22 cellular contexts compared by ENCODE assay signal in the genomic region with DNA sequence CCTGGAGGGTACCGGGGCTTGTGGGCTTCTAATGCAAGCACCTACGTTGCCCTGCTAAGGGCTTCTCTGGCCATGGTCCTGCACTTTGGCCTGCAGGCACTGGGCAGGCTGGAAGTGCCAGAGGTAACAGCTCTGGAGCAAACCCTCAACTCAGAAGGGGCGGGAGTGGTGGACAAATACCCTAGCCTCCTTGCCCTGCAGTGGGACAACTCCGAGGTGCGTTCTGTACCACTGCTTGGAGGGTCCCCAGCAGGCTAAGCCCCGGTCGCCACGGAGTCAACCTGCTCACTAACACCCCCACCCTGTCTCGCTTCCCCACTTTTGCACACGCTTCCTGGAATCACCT. TPM values are rescaled to one million over a fixed set of nuclear protein-coding genes. Genes with fewer than 3 reads are reported as not detected.
DNase-seq lines count a peak whose midpoint lies in the region; ATAC-seq and TF ChIP-seq lines count a peak whose summit lies in the region.
"Had no signal": no experiment of that assay in that cellular context is flagged by ENCODE, and none has a peak within 500 bp of the region (broad histone marks: within the 10 kb centered on the region; RNA-seq: fewer than 3 reads in every experiment).

No MANE protein-coding gene starts in this region.

- intact Hi-C loops in transverse colon (cut with DNase I; ENCODE audit: low total_unique reads), result no loop called here

- peaks cover 13% of the 10 kb centered on the region for H3K4me1 Mint-ChIP-seq in neural progenitor cell

- TF ChIP-seq CTCF in neural progenitor cell (IDR thresholded peaks at IDR 0.05) (no peak), transverse colon (IDR thresholded peaks at IDR 0.05) (no peak)

- H2AFZ ChIP-seq in neural progenitor cell (replicated peaks), result no peak overlapping the region
- H2AFZ ChIP-seq: PC-9 had no signal

- DNase-seq in activated effector memory CD4-positive, alpha-beta T cell treated with anti-CD3 and anti-CD28 coated beads, Interleukin-2, amount 50 U/mL, for 16 hours, result peak; percentile 31
- no peak for DNase-seq in activated effector memory CD4-positive, alpha-beta T cell treated with Interleukin-2 at 50 U/mL for 16 hours
- DNase-seq in neural progenitor cell (ENCODE audit: low spot score), result no peak
- DNase-seq in transverse colon, result peak; percentile 3
- DNase-seq in GF-D8 (lab: John Stamatoyannopoulos, UW), result no peak
- no peak for DNase-seq in SHP77 (lab: John Stamatoyannopoulos, UW)
- DNase-seq: AML-193; C1 segment of cervical spinal cord; CD8-positive, alpha-beta T cell; HFFc6; NCI-H1092 treated with DMSO at 0.1 percent for 48 hours; NCI-H2029 treated with DMSO at 0.1 percent for 48 hours; NCI-H226; NCI-H510A treated with DMSO at 0.1 percent for 48 hours; NCI-H748 treated with DMSO at 0.1 percent for 48 hours; PC-9; RPMI8226; SJCRH30 had no signal

- no peak overlapping the region for H3K27ac Mint-ChIP-seq in neural progenitor cell
- H3K27ac Mint-ChIP-seq: HFFc6 had no signal

- ATAC-seq in GM19467 (IDR thresholded peaks at IDR 0.05; ENCODE audit: unreplicated experiment), result no peak
- ATAC-seq: CD8-positive, alpha-beta T cell had no signal

- no peaks in the 10 kb centered on the region for H3K36me3 Mint-ChIP-seq in neural progenitor cell
- H3K36me3 Mint-ChIP-seq: CD8-positive, alpha-beta T cell had no signal

- H3K9me3 ChIP-seq in neural progenitor cell (ENCODE audit: low read depth) (no peaks in the 10 kb centered on the region), transverse colon (no peaks in the 10 kb centered on the region)
- H3K9me3 ChIP-seq: SJCRH30 had no signal

- H3K27ac ChIP-seq in neural progenitor cell (no peak overlapping the region), transverse colon (no peak overlapping the region)
- H3K27ac ChIP-seq: HL-60, KMS-11, PC-9, SJCRH30 had no signal

- H3F3A ChIP-seq in neural progenitor cell (ENCODE audit: low read depth), result no peaks in the 10 kb centered on the region

- H3K4me2 ChIP-seq in neural progenitor cell, result no peak overlapping the region
- H3K4me2 ChIP-seq: KMS-11, PC-9 had no signal

- TF ChIP-seq EP300 in Ishikawa (IDR thresholded peaks at IDR 0.05; ENCODE audit: borderline replicate concordance), result no peak
- no peak for TF ChIP-seq EP300 in transverse colon (IDR thresholded peaks at IDR 0.05; ENCODE audit: low read depth)

- H3K4me3 Mint-ChIP-seq in neural progenitor cell, result peak overlapping the region; percentile 41
- H3K4me3 Mint-ChIP-seq: CD8-positive, alpha-beta T cell; HFFc6 had no signal

- peaks cover 2% of the 10 kb centered on the region for H3K9me3 Mint-ChIP-seq in neural progenitor cell
- H3K9me3 Mint-ChIP-seq: HFFc6 had no signal

- peaks cover 19% of the 10 kb centered on the region for H3K27me3 Mint-ChIP-seq in neural progenitor cell (ENCODE audit: insufficient read depth, low read depth)

- H4K20me1 ChIP-seq in neural progenitor cell (ENCODE audit: low read depth), result no peaks in the 10 kb centered on the region

- no peak for TF ChIP-seq RAD21 in Ishikawa (IDR thresholded peaks at IDR 0.05; ENCODE audit: low read depth)

- no peak overlapping the region for H3K9ac ChIP-seq in neural progenitor cell
- H3K9ac ChIP-seq: KMS-11 had no signal

- H3K4me3 ChIP-seq in neural progenitor cell (no peak overlapping the region), transverse colon (no peak overlapping the region)
- H3K4me3 ChIP-seq: PC-9, SJCRH30 had no signal

- H3K4me1 ChIP-seq in neural progenitor cell (peaks cover 11% of the 10 kb centered on the region), transverse colon (no peaks in the 10 kb centered on the region)

- 91% methylated on average over 10 of the region's 10 CpGs; no CpG with 5 or more reads in 1 of the 2 donors for WGBS in transverse colon (ENCODE audit: low coverage in 1 of 2), 2 donors

- in situ Hi-C loops in transverse colon (cut with MboI; ENCODE audit: low pct_ligation_motif_present in 1 of 4, low pct_unique_long_range_greater_than_20kb in 1 of 4, low sequenced_read_pairs in 3 of 4), result no loop called here

- no peaks in the 10 kb centered on the region for H3K36me3 ChIP-seq in neural progenitor cell
- no peaks in the 10 kb centered on the region for H3K36me3 ChIP-seq in transverse colon
- H3K36me3 ChIP-seq: SJCRH30 had no signal

- no peak for TF ChIP-seq POLR2A in transverse colon (IDR thresholded peaks at IDR 0.05)

- H3K27me3 ChIP-seq in neural progenitor cell (no peaks in the 10 kb centered on the region), transverse colon (no peaks in the 10 kb centered on the region)
- H3K27me3 ChIP-seq: SJCRH30 had no signal

- H3K79me2 ChIP-seq in neural progenitor cell (ENCODE audit: low read depth), result no peaks in the 10 kb centered on the region

TF ChIP-seq in Ishikawa, 13 proteins besides CTCF, POLR2A, EP300 and RAD21:
- TF ChIP-seq NFIC (IDR thresholded peaks at IDR 0.05) (no peak), CEBPB (IDR thresholded peaks at IDR 0.05) (no peak), FOXM1 (IDR thresholded peaks at IDR 0.05; ENCODE audit: borderline replicate concordance, low read depth) (no peak), TEAD4 (IDR thresholded peaks at IDR 0.05) (no peak), TAF1 (IDR thresholded peaks at IDR 0.05; ENCODE audit: low read depth) (no peak)
- TF ChIP-seq, protein P1, sequence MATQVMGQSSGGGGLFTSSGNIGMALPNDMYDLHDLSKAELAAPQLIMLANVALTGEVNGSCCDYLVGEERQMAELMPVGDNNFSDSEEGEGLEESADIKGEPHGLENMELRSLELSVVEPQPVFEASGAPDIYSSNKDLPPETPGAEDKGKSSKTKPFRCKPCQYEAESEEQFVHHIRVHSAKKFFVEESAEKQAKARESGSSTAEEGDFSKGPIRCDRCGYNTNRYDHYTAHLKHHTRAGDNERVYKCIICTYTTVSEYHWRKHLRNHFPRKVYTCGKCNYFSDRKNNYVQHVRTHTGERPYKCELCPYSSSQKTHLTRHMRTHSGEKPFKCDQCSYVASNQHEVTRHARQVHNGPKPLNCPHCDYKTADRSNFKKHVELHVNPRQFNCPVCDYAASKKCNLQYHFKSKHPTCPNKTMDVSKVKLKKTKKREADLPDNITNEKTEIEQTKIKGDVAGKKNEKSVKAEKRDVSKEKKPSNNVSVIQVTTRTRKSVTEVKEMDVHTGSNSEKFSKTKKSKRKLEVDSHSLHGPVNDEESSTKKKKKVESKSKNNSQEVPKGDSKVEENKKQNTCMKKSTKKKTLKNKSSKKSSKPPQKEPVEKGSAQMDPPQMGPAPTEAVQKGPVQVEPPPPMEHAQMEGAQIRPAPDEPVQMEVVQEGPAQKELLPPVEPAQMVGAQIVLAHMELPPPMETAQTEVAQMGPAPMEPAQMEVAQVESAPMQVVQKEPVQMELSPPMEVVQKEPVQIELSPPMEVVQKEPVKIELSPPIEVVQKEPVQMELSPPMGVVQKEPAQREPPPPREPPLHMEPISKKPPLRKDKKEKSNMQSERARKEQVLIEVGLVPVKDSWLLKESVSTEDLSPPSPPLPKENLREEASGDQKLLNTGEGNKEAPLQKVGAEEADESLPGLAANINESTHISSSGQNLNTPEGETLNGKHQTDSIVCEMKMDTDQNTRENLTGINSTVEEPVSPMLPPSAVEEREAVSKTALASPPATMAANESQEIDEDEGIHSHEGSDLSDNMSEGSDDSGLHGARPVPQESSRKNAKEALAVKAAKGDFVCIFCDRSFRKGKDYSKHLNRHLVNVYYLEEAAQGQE (IDR thresholded peaks at IDR 0.05; ENCODE audit: low read depth), result peak; percentile 26; the same call in 1 of the 2 replicates
- TF ChIP-seq, protein P2, sequence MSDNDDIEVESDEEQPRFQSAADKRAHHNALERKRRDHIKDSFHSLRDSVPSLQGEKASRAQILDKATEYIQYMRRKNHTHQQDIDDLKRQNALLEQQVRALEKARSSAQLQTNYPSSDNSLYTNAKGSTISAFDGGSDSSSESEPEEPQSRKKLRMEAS (IDR thresholded peaks at IDR 0.05), result no peak
- TF ChIP-seq, protein P3, sequence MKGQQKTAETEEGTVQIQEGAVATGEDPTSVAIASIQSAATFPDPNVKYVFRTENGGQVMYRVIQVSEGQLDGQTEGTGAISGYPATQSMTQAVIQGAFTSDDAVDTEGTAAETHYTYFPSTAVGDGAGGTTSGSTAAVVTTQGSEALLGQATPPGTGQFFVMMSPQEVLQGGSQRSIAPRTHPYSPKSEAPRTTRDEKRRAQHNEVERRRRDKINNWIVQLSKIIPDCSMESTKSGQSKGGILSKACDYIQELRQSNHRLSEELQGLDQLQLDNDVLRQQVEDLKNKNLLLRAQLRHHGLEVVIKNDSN (IDR thresholded peaks at IDR 0.05), result no peak

RNA-seq across cellular contexts. Expression of a gene that starts 20.4 kb away (rescaled TPM):
- total RNA-seq in neural progenitor cell (ENCODE audit: low replicate concordance), result 4.0 and 13.4 TPM in 2 replicates
- total RNA-seq in transverse colon, result 1 to 10 TPM in 1 of 4 donors, under 1 TPM in 2, not detected in 1; 0.27 to 2.5 (median 0.37) TPM
- total RNA-seq: PC-9 had no signal

Comparison
In these comparisons a context has a peak if more than half of its experiments do, and no peak if none do; other contexts are left out.
1. DNase-seq: peak in activated effector memory CD4-positive, alpha-beta T cell treated with anti-CD3 and anti-CD28 coated beads, Interleukin-2, amount 50 U/mL, for 16 hours (single experiment) and transverse colon (single experiment); none in activated effector memory CD4-positive, alpha-beta T cell treated with Interleukin-2 at 50 U/mL for 16 hours (single experiment), neural progenitor cell (single experiment), GF-D8 (single experiment) and SHP77 (0 of 2).